Comparison of ENCODE assay signal across 1 cellular context in the genomic region with DNA sequence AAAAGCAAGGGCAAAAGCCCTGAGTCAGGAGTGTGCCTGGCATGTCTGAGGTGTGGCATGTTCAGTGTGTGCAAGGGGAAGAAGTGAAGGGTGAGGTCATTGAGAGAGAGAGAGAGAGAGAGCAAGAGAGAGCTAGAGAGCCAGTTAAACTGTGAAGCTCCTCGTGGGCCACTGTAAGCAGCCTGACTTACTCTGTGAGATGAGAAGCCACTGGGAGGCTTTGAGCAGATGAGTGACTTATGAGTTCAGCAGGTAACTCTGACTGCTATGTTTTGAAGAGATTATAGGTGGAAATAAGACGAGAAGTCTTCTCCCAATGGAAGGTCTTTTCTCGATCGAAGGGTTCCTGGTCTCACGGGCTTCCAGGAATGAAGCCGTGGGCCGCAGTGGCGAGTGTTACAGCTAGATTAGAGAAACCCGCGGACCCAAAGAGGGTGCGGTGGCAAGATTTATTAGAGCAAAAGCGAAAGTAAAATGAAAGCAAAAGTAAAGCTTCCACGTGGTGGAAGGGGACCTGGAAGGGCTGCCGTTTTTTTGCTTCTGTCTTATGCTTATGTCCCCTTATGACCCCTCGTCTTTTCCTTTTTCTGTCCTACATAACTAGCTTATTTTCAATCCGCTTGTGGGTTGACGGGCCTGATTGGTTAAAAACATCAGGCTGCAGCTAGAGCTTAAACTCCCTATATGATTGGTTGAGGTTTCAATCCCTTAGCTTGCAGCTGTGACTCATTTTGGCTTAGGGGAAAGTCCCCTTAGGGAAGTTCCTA.
A peak's percentile ranks its signal among the peaks of the same experiment; 100 is the strongest.
TF ChIP-seq lines count a peak whose summit lies in the region.

No MANE protein-coding gene starts in this region.

TF ChIP-seq in K562, 482 proteins besides CTCF, POLR2A, EP300 and RAD21 (continued from another document and continues in another):
- no peak; the same call in 1 of the 2 replicates for TF ChIP-seq TRIM25 (IDR thresholded peaks at IDR 0.05; ENCODE audit: borderline replicate concordance)
- TF ChIP-seq SREBF2 (CRISPR knock-in tag; IDR thresholded peaks at IDR 0.05) = no peak
- peak; percentile 97 for TF ChIP-seq MEIS2 (IDR thresholded peaks at IDR 0.05; ENCODE audit: partially characterized antibody)
- TF ChIP-seq, protein P1, sequence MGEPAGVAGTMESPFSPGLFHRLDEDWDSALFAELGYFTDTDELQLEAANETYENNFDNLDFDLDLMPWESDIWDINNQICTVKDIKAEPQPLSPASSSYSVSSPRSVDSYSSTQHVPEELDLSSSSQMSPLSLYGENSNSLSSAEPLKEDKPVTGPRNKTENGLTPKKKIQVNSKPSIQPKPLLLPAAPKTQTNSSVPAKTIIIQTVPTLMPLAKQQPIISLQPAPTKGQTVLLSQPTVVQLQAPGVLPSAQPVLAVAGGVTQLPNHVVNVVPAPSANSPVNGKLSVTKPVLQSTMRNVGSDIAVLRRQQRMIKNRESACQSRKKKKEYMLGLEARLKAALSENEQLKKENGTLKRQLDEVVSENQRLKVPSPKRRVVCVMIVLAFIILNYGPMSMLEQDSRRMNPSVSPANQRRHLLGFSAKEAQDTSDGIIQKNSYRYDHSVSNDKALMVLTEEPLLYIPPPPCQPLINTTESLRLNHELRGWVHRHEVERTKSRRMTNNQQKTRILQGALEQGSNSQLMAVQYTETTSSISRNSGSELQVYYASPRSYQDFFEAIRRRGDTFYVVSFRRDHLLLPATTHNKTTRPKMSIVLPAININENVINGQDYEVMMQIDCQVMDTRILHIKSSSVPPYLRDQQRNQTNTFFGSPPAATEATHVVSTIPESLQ (CRISPR knock-in tag; IDR thresholded peaks at IDR 0.05) = no peak
- TF ChIP-seq, protein P2, sequence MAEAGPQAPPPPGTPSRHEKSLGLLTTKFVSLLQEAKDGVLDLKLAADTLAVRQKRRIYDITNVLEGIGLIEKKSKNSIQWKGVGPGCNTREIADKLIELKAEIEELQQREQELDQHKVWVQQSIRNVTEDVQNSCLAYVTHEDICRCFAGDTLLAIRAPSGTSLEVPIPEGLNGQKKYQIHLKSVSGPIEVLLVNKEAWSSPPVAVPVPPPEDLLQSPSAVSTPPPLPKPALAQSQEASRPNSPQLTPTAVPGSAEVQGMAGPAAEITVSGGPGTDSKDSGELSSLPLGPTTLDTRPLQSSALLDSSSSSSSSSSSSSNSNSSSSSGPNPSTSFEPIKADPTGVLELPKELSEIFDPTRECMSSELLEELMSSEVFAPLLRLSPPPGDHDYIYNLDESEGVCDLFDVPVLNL (CRISPR knock-in tag; IDR thresholded peaks at IDR 0.05; ENCODE audit: low read depth) = no peak
- TF ChIP-seq LCOR (CRISPR knock-in tag; IDR thresholded peaks at IDR 0.05) = no peak; the same call in 1 of the 2 replicates
- TF ChIP-seq, protein P3, sequence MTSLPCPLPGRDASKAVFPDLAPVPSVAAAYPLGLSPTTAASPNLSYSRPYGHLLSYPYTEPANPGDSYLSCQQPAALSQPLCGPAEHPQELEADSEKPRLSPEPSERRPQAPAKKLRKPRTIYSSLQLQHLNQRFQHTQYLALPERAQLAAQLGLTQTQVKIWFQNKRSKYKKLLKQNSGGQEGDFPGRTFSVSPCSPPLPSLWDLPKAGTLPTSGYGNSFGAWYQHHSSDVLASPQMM (CRISPR knock-in tag; IDR thresholded peaks at IDR 0.05) = no peak
- TF ChIP-seq LEF1 (IDR thresholded peaks at IDR 0.05) = peak; percentile 88
- peak; percentile 76 for TF ChIP-seq FOXJ2 (tag; IDR thresholded peaks at IDR 0.05)
- no peak for TF ChIP-seq CHD7 (IDR thresholded peaks at IDR 0.05; ENCODE audit: low read depth, low read length)
- TF ChIP-seq CUX1 (CRISPR knock-in tag; IDR thresholded peaks at IDR 0.05) = no peak
- TF ChIP-seq CBFA2T2 (conservative IDR thresholded peaks at IDR 0.05) = peak; percentile 73
- no peak for TF ChIP-seq EWSR1 (IDR thresholded peaks at IDR 0.05; ENCODE audit: borderline replicate concordance, low read depth, partially characterized antibody)
- TF ChIP-seq GABPA (tag; conservative IDR thresholded peaks at IDR 0.05; ENCODE audit: low read depth) = peak; percentile 52
- TF ChIP-seq POLR2H (tag; IDR thresholded peaks at IDR 0.05; ENCODE audit: low read depth) = peak; percentile 65; the same call in 1 of the 2 replicates
- peak; percentile 53 for TF ChIP-seq THRAP3 (IDR thresholded peaks at IDR 0.05; ENCODE audit: borderline replicate concordance)
- no peak for TF ChIP-seq PHB (CRISPR knock-in tag; IDR thresholded peaks at IDR 0.05)
- no peak for TF ChIP-seq USF2 (CRISPR knock-in tag; IDR thresholded peaks at IDR 0.05)
- TF ChIP-seq RB1 (IDR thresholded peaks at IDR 0.05; ENCODE audit: low read depth) = peak; percentile 48; the same call in 1 of the 2 replicates
- TF ChIP-seq HMGN3 (IDR thresholded peaks at IDR 0.05; ENCODE audit: borderline replicate concordance, extremely low read depth, insufficient read length, low read depth, low read length) = peak; percentile 19
- no peak for TF ChIP-seq CREBBP (IDR thresholded peaks at IDR 0.05; ENCODE audit: low read depth, low read length)
